9 cellular contexts compared by ENCODE assay signal in the genomic region with DNA sequence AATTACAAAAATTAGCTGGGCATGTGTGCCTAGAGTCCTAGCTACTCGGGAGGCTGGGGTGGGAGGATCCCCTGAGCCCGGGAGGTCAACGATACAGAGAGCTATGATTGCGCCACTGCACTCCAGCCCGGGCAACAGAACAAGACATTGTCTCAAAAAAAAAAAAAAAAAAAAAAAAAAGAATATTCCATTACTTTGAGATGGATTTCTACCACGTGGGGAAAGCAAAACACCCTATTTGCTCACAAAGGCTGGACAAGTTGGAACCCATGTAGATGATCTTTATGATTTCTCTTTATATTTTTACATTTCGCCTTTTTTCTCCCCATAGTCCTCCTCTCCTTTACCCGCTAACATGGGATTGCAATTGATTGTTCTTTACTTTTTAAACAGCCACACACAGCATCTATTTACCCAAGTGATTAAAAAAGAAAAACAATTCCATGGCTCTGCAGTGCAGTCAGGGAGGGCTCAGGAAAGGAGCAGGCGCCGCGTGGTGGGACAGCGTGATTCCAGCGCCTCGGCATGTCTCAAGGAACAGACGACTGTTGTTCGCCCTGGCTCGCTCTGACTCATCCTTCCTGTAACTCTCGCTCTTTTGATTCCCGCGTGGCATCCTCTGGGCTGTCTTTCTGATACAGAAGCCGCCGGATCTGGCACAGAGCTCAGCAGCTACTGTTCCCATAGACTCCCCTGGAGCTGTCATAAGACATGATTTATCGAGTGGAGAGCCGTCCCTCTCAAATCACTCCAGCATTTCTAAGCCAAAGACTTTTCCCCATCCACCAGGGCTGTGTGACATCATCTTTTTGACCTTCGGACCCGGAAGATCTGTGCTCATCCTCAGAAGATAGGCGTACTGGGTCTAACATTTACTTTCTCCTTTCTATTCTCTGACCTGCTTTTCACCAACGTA.
DNase-seq lines count a peak whose midpoint lies in the region; ATAC-seq and TF ChIP-seq lines count a peak whose summit lies in the region.
"Had no signal": no experiment of that assay in that cellular context is flagged by ENCODE, and none has a peak within 500 bp of the region (broad histone marks: within the 10 kb centered on the region; RNA-seq: fewer than 3 reads in every experiment).

No MANE protein-coding gene starts in this region.

- DNase-seq in 8988T (peak; percentile 41), LHCN-M2 (ENCODE audit: low read depth) (peak; percentile 82), dermis blood vessel endothelial cell (peak; percentile 85), lower lobe of right lung (peak; percentile 53), ureter (ENCODE audit: low spot score) (peak; percentile 65), OCI-M2 (lab: John Stamatoyannopoulos, UW; ENCODE audit: unreplicated experiment) (no peak)
- DNase-seq in activated T-helper 1 cell treated with anti-CD3 and anti-CD28 coated beads, Interleukin-12 subunit alpha, Interleukin-12 subunit beta, Interleukin-2, Interleukin-4 antibody, amounts not matched to agents 30 ng/mL and 10 ng/mL and 1 ng/mL, durations not matched to agents 14 hours and 24 hours and 36 hours (ENCODE audit: low spot score): no peak
- DNase-seq: activated B cell treated with CpG ODN at 0.5 μM for 24 hours had no signal

- no peaks in the 10 kb centered on the region for H3K27me3 ChIP-seq in lower lobe of right lung (ENCODE audit: low read depth)

- H3K4me3 Mint-ChIP-seq in activated T-helper 1 cell treated with anti-CD3 and anti-CD28 coated beads, Interleukin-12 subunit alpha, Interleukin-12 subunit beta, Interleukin-2, Interleukin-4 antibody, amounts not matched to agents 30 ng/mL and 10 ng/mL and 1 ng/mL, durations not matched to agents 14 hours and 24 hours and 36 hours: no peak overlapping the region
- H3K4me3 Mint-ChIP-seq: activated B cell treated with CpG ODN at 0.5 μM for 24 hours had no signal

- no peaks in the 10 kb centered on the region for H3K9me3 Mint-ChIP-seq in activated T-helper 1 cell treated with anti-CD3 and anti-CD28 coated beads, Interleukin-12 subunit alpha, Interleukin-12 subunit beta, Interleukin-2, Interleukin-4 antibody, amounts not matched to agents 30 ng/mL and 10 ng/mL and 1 ng/mL, durations not matched to agents 14 hours and 24 hours and 36 hours
- H3K9me3 Mint-ChIP-seq: activated B cell treated with CpG ODN at 0.5 μM for 24 hours had no signal

- no peaks in the 10 kb centered on the region for H3K9me3 ChIP-seq in lower lobe of right lung

- no peaks in the 10 kb centered on the region for H3K36me3 ChIP-seq in lower lobe of right lung

- peaks cover 25% of the 10 kb centered on the region for H3K27me3 Mint-ChIP-seq in activated T-helper 1 cell treated with anti-CD3 and anti-CD28 coated beads, Interleukin-12 subunit alpha, Interleukin-12 subunit beta, Interleukin-2, Interleukin-4 antibody, amounts not matched to agents 30 ng/mL and 10 ng/mL and 1 ng/mL, durations not matched to agents 14 hours and 24 hours and 36 hours (ENCODE audit: insufficient read depth)

- no peaks in the 10 kb centered on the region for H3K36me3 Mint-ChIP-seq in activated T-helper 1 cell treated with anti-CD3 and anti-CD28 coated beads, Interleukin-12 subunit alpha, Interleukin-12 subunit beta, Interleukin-2, Interleukin-4 antibody, amounts not matched to agents 30 ng/mL and 10 ng/mL and 1 ng/mL, durations not matched to agents 14 hours and 24 hours and 36 hours (ENCODE audit: low read depth)

- intact Hi-C loops in lower lobe of right lung (cut with DNase I): no loop called here
- intact Hi-C loops in activated T-helper 1 cell treated with anti-CD3 and anti-CD28 coated beads, Interleukin-12 subunit alpha, Interleukin-12 subunit beta, Interleukin-2, Interleukin-4 antibody, amounts not matched to agents 30 ng/mL and 10 ng/mL and 1 ng/mL, durations not matched to agents 14 hours and 24 hours and 36 hours (cut with micrococcal nuclease): no loop called here

- no peak overlapping the region for H3K27ac Mint-ChIP-seq in activated T-helper 1 cell treated with anti-CD3 and anti-CD28 coated beads, Interleukin-12 subunit alpha, Interleukin-12 subunit beta, Interleukin-2, Interleukin-4 antibody, amounts not matched to agents 30 ng/mL and 10 ng/mL and 1 ng/mL, durations not matched to agents 14 hours and 24 hours and 36 hours
- H3K27ac Mint-ChIP-seq: activated B cell treated with CpG ODN at 0.5 μM for 24 hours had no signal

- peak; percentile 70 for ATAC-seq in lower lobe of right lung
- no peak for ATAC-seq in HG03139 (IDR thresholded peaks at IDR 0.05; ENCODE audit: unreplicated experiment)

- H3K4me3 ChIP-seq in lower lobe of right lung: no peak overlapping the region

- no peaks in the 10 kb centered on the region for H3K4me1 Mint-ChIP-seq in activated T-helper 1 cell treated with anti-CD3 and anti-CD28 coated beads, Interleukin-12 subunit alpha, Interleukin-12 subunit beta, Interleukin-2, Interleukin-4 antibody, amounts not matched to agents 30 ng/mL and 10 ng/mL and 1 ng/mL, durations not matched to agents 14 hours and 24 hours and 36 hours (ENCODE audit: low read depth)
- H3K4me1 Mint-ChIP-seq: activated B cell treated with CpG ODN at 0.5 μM for 24 hours had no signal

- H3K27ac ChIP-seq in lower lobe of right lung: no peak overlapping the region

- no peak for TF ChIP-seq CTCF in lower lobe of right lung (IDR thresholded peaks at IDR 0.05)

- H3K4me1 ChIP-seq in lower lobe of right lung: peaks cover 10% of the 10 kb centered on the region

Comparison
In these comparisons a context has a peak if more than half of its experiments do, and no peak if none do; other contexts are left out.
1. DNase-seq: peak in 8988T (single experiment), LHCN-M2 (single experiment), dermis blood vessel endothelial cell (single experiment), lower lobe of right lung (single experiment) and ureter (single experiment); none in activated T-helper 1 cell treated with anti-CD3 and anti-CD28 coated beads, Interleukin-12 subunit alpha, Interleukin-12 subunit beta, Interleukin-2, Interleukin-4 antibody, amounts not matched to agents 30 ng/mL and 10 ng/mL and 1 ng/mL, durations not matched to agents 14 hours and 24 hours and 36 hours (single experiment) and OCI-M2 (single experiment).